1 cellular context compared by ENCODE assay signal in genomic region chr11:73288873-73289707, GRCh38.
TF ChIP-seq lines count a peak whose summit lies in the region.

No MANE protein-coding gene starts in this region.

TF ChIP-seq in HepG2, 621 proteins besides CTCF, POLR2A, EP300 and RAD21 (continued from another document and continues in another):
- TF ChIP-seq NR0B2 (CRISPR knock-in tag; IDR thresholded peaks at IDR 0.05) (no peak), REST (IDR thresholded peaks at IDR 0.05; ENCODE audit: borderline replicate concordance in 1 of 2, low read depth in 1 of 2, low read length in 2 of 2) (no peak), ZBTB7A (CRISPR knock-in tag; IDR thresholded peaks at IDR 0.05) (no peak), ERF (CRISPR knock-in tag; IDR thresholded peaks at IDR 0.05) (peak; percentile 20; the same call in 1 of the 2 replicates), ZBTB8A (CRISPR knock-in tag; IDR thresholded peaks at IDR 0.05; ENCODE audit: borderline replicate concordance, low read depth) (no peak), SETDB1 (CRISPR knock-in tag; IDR thresholded peaks at IDR 0.05; ENCODE audit: borderline replicate concordance) (no peak), NRL (CRISPR knock-in tag; IDR thresholded peaks at IDR 0.05; ENCODE audit: borderline replicate concordance) (peak; percentile 68; the same call in 1 of the 2 replicates), FUBP1 (CRISPR knock-in tag; IDR thresholded peaks at IDR 0.05; ENCODE audit: borderline replicate concordance) (no peak), ARID3A (IDR thresholded peaks at IDR 0.05; ENCODE audit: low read depth, low read length) (no peak), ZNF773 (CRISPR knock-in tag; IDR thresholded peaks at IDR 0.05; ENCODE audit: borderline replicate concordance) (no peak), ATF4 (CRISPR knock-in tag; IDR thresholded peaks at IDR 0.05) (no peak), ZNF691 (CRISPR knock-in tag; IDR thresholded peaks at IDR 0.05; ENCODE audit: borderline replicate concordance, low read depth) (no peak), CEBPB (IDR thresholded peaks at IDR 0.05; ENCODE audit: borderline replicate concordance, low read depth, low read length) (no peak), SUZ12 (IDR thresholded peaks at IDR 0.05; ENCODE audit: low read depth, low read length) (no peak), ZNF672 (CRISPR knock-in tag; IDR thresholded peaks at IDR 0.05) (no peak), ZSCAN9 (CRISPR knock-in tag; IDR thresholded peaks at IDR 0.05; ENCODE audit: borderline replicate concordance) (no peak), ZNF569 (CRISPR knock-in tag; IDR thresholded peaks at IDR 0.05; ENCODE audit: borderline replicate concordance) (no peak), ISL2 (CRISPR knock-in tag; IDR thresholded peaks at IDR 0.05) (no peak), CENPX (CRISPR knock-in tag; IDR thresholded peaks at IDR 0.05) (no peak), RELA (CRISPR knock-in tag; IDR thresholded peaks at IDR 0.05) (0 out of 2 replicates have a peak, but pooled peaks have one; percentile 28), ZNF207 (IDR thresholded peaks at IDR 0.05; ENCODE audit: borderline replicate concordance) (no peak), RBFOX2 (IDR thresholded peaks at IDR 0.05; ENCODE audit: low read depth, low read length) (no peak), FOSL2 (CRISPR knock-in tag; IDR thresholded peaks at IDR 0.05) (peak; percentile 31; the same call in 1 of the 2 replicates), SMAD1 (CRISPR knock-in tag; IDR thresholded peaks at IDR 0.05; ENCODE audit: borderline replicate concordance, low read depth) (no peak), ZNF607 (CRISPR knock-in tag; IDR thresholded peaks at IDR 0.05; ENCODE audit: borderline replicate concordance) (no peak), PBX3 (CRISPR knock-in tag; IDR thresholded peaks at IDR 0.05; ENCODE audit: borderline replicate concordance) (no peak), ZNF660 (CRISPR knock-in tag; IDR thresholded peaks at IDR 0.05; ENCODE audit: borderline replicate concordance, low read depth) (no peak), NR2F6 (IDR thresholded peaks at IDR 0.05) (0 out of 2 replicates have a peak, but pooled peaks have one; percentile 8), NR2F6 (CRISPR knock-in tag; IDR thresholded peaks at IDR 0.05) (peak; percentile 40), ZMYM4 (CRISPR knock-in tag; IDR thresholded peaks at IDR 0.05) (no peak), ZFP91 (CRISPR knock-in tag; IDR thresholded peaks at IDR 0.05; ENCODE audit: borderline replicate concordance) (peak; percentile 81), PHF21A (CRISPR knock-in tag; IDR thresholded peaks at IDR 0.05) (no peak), ZC3H4 (CRISPR knock-in tag; IDR thresholded peaks at IDR 0.05; ENCODE audit: borderline replicate concordance) (0 out of 2 replicates have a peak, but pooled peaks have one; percentile 42), ZNF557 (CRISPR knock-in tag; IDR thresholded peaks at IDR 0.05) (no peak), MIER3 (CRISPR knock-in tag; IDR thresholded peaks at IDR 0.05; ENCODE audit: borderline replicate concordance) (0 out of 2 replicates have a peak, but pooled peaks have one; percentile 24), RBAK (CRISPR knock-in tag; IDR thresholded peaks at IDR 0.05) (no peak), ZNF605 (CRISPR knock-in tag; IDR thresholded peaks at IDR 0.05) (no peak), TARDBP (CRISPR knock-in tag; IDR thresholded peaks at IDR 0.05) (0 out of 2 replicates have a peak, but pooled peaks have one; percentile 45), MYPOP (CRISPR knock-in tag; IDR thresholded peaks at IDR 0.05) (no peak), ZBTB1 (CRISPR knock-in tag; IDR thresholded peaks at IDR 0.05; ENCODE audit: borderline replicate concordance) (no peak), YY1 (IDR thresholded peaks at IDR 0.05; ENCODE audit: insufficient read depth, insufficient replicate concordance, low read depth, low read length) (no peak), MIER2 (CRISPR knock-in tag; IDR thresholded peaks at IDR 0.05) (no peak), ZNF326 (CRISPR knock-in tag; IDR thresholded peaks at IDR 0.05; ENCODE audit: borderline replicate concordance) (no peak), ARID2 (CRISPR knock-in tag; IDR thresholded peaks at IDR 0.05; ENCODE audit: borderline replicate concordance) (no peak), CREM (IDR thresholded peaks at IDR 0.05) (no peak), CREM (CRISPR knock-in tag; IDR thresholded peaks at IDR 0.05) (no peak), SMAD9 (CRISPR knock-in tag; IDR thresholded peaks at IDR 0.05) (0 out of 2 replicates have a peak, but pooled peaks have one; percentile 67), HNRNPH1 (optimal IDR thresholded peaks at IDR 0.05; ENCODE audit: low read depth, low read length) (no peak), TBL1XR1 (IDR thresholded peaks at IDR 0.05; ENCODE audit: borderline replicate concordance, low read length, partially characterized antibody) (no peak), KLF16 (CRISPR knock-in tag; IDR thresholded peaks at IDR 0.05) (no peak; a peak in 1 of 4 replicates), TOPORS (CRISPR knock-in tag; IDR thresholded peaks at IDR 0.05) (no peak), HOXA5 (CRISPR knock-in tag; IDR thresholded peaks at IDR 0.05) (no peak), PATZ1 (CRISPR knock-in tag; IDR thresholded peaks at IDR 0.05) (peak; percentile 90), HHEX (CRISPR knock-in tag; IDR thresholded peaks at IDR 0.05) (no peak), GATA4 (IDR thresholded peaks at IDR 0.05; ENCODE audit: borderline replicate concordance, low read depth) (no peak), ZBTB38 (CRISPR knock-in tag; IDR thresholded peaks at IDR 0.05) (no peak), ZNF615 (CRISPR knock-in tag; IDR thresholded peaks at IDR 0.05; ENCODE audit: borderline replicate concordance) (no peak)
